Comparison of ENCODE assay signal across 8 cellular contexts in the genomic region with DNA sequence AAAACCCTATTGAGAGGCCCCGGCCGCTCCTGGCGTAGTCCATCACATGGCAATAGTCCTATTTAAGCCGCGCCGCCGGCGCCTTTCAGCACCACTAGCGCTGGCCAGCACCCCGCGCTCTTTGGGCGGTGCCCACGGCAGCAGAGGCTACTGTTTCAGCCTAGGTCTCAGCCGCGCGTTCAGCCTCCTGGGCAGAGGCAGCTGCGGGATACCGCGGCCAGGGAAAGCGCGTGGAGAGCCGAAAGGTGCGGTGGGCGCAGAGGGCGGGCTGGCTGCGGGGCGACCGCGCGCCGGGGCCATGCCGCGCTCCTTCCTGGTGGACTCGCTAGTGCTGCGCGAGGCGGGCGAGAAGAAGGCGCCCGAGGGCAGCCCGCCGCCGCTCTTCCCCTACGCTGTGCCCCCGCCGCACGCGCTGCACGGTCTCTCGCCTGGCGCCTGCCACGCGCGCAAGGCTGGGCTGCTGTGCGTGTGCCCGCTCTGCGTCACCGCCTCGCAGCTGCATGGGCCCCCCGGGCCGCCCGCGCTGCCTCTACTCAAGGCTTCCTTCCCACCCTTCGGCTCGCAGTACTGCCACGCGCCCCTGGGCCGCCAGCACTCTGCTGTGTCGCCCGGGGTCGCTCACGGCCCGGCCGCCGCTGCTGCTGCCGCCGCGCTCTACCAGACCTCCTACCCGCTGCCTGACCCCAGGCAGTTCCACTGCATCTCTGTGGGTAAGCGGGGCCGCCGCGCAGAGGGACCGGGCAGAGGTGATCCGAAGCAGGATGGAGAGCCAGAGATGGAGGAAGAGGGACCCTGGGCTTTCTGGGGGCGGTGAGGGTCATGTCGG. TPM values are rescaled to one million over a fixed set of nuclear protein-coding genes. Genes with fewer than 3 reads are reported as not detected.
DNase-seq lines count a peak whose midpoint lies in the region; TF ChIP-seq lines count a peak whose summit lies in the region.

A gene (plus strand): TSS at position 91 of the 826 bp plus-strand sequence. CDS start 208 bp downstream, at position 299.

- H3K4me3 Mint-ChIP-seq in activated CD4-positive, alpha-beta T cell treated with anti-CD3 and anti-CD28 coated beads, Interleukin-2, amount 10 ng/mL, durations not matched to agents 7 days and 5 days: peak within 1 kb of the TSS; percentile 78

- H3K9me3 Mint-ChIP-seq in activated CD4-positive, alpha-beta T cell treated with anti-CD3 and anti-CD28 coated beads, Interleukin-2, amount 10 ng/mL, durations not matched to agents 7 days and 5 days: no peaks in the 10 kb centered on the region

- POLR2A ChIA-PET in AG04449 (lab: Yijun Ruan, JAX): no interaction called here
- POLR2A ChIA-PET in activated CD4-positive, alpha-beta T cell treated with anti-CD3 and anti-CD28 coated beads, Interleukin-2, amount 10 ng/mL, durations not matched to agents 7 days and 5 days (lab: Charles Lee): no interaction called here

- H3K27ac ChIP-seq in epithelial cell of prostate: no peak within 1 kb of the TSS

- no peaks in the 10 kb centered on the region for H3K36me3 Mint-ChIP-seq in activated CD4-positive, alpha-beta T cell treated with anti-CD3 and anti-CD28 coated beads, Interleukin-2, amount 10 ng/mL, durations not matched to agents 7 days and 5 days (ENCODE audit: low read depth)

- CTCF ChIA-PET in AG04449 (lab: Yijun Ruan, JAX): no interaction called here
- CTCF ChIA-PET in activated CD4-positive, alpha-beta T cell treated with anti-CD3 and anti-CD28 coated beads, Interleukin-2, amount 10 ng/mL, durations not matched to agents 7 days and 5 days (lab: Charles Lee): interaction anchor here (0.6 kb wide), 1 partner anchor 139 kb away, joined by 4 read pairs; no protein-coding TSS in a partner anchor

- H3K4me1 Mint-ChIP-seq in activated CD4-positive, alpha-beta T cell treated with anti-CD3 and anti-CD28 coated beads, Interleukin-2, amount 10 ng/mL, durations not matched to agents 7 days and 5 days: peaks cover 32% of the 10 kb centered on the region

- H3K4me3 ChIP-seq in AG04449 (ENCODE audit: low read depth, low read length): peak within 1 kb of the TSS; percentile 29

- peak within 1 kb of the TSS; percentile 54 for H3K27ac Mint-ChIP-seq in activated CD4-positive, alpha-beta T cell treated with anti-CD3 and anti-CD28 coated beads, Interleukin-2, amount 10 ng/mL, durations not matched to agents 7 days and 5 days

- H3K27me3 Mint-ChIP-seq in activated CD4-positive, alpha-beta T cell treated with anti-CD3 and anti-CD28 coated beads, Interleukin-2, amount 10 ng/mL, durations not matched to agents 7 days and 5 days: peaks cover 81% of the 10 kb centered on the region

- no peak for DNase-seq in AG04449 (ENCODE audit: low read depth, low spot score)
- DNase-seq in HPDE6-E6E7 (ENCODE audit: extremely low spot score): peak; percentile 2
- peak; percentile 53 for DNase-seq in activated CD4-positive, alpha-beta T cell treated with anti-CD3 and anti-CD28 coated beads, Interleukin-2, amount 10 ng/mL, durations not matched to agents 7 days and 5 days
- peak; percentile 31 for DNase-seq in epithelial cell of prostate (ENCODE audit: low read depth, low spot score)
- peak; percentile 75 for DNase-seq in mucosa of gallbladder (ENCODE audit: low spot score)
- peak; percentile 13 to 21 for DNase-seq in stimulated activated CD8-positive, alpha-beta memory T cell treated with anti-CD3 and anti-CD28 coated beads, Interleukin-7, amount 100 ng/mL, for 48 hours (ENCODE audit: extremely low read depth in 1 of 2, low read depth in 1 of 2)
- DNase-seq in NCI-H128 (lab: John Stamatoyannopoulos, UW; ENCODE audit: unreplicated experiment): no peak
- DNase-seq in OCI-M1 (lab: John Stamatoyannopoulos, UW): no peak

- TF ChIP-seq CTCF in AG04449 (IDR thresholded peaks at IDR 0.05; ENCODE audit: insufficient read depth, low read length, missing control alignments): no peak

RNA-seq across cellular contexts. Expression of the gene that starts here (rescaled TPM):
- not detected for total RNA-seq in activated CD4-positive, alpha-beta T cell treated with anti-CD3 and anti-CD28 coated beads, Interleukin-2, amount 10 ng/mL, durations not matched to agents 7 days and 5 days
- not detected for total RNA-seq in mucosa of gallbladder

Comparison
In these comparisons a context has a peak if more than half of its experiments do, and no peak if none do; other contexts are left out.
1. Peak in DNase-seq in activated CD4-positive, alpha-beta T cell treated with anti-CD3 and anti-CD28 coated beads, Interleukin-2, amount 10 ng/mL, durations not matched to agents 7 days and 5 days; RNA of the gene not detected or under 1 TPM.
2. Peak in DNase-seq in mucosa of gallbladder; RNA of the gene not detected or under 1 TPM.
3. DNase-seq: peak in HPDE6-E6E7 (single experiment), epithelial cell of prostate (single experiment) and stimulated activated CD8-positive, alpha-beta memory T cell treated with anti-CD3 and anti-CD28 coated beads, Interleukin-7, amount 100 ng/mL, for 48 hours (2 of 2); none in AG04449 (single experiment), NCI-H128 (single experiment) and OCI-M1 (single experiment).